ENCODE assay signal across 1 cellular context in the genomic region with DNA sequence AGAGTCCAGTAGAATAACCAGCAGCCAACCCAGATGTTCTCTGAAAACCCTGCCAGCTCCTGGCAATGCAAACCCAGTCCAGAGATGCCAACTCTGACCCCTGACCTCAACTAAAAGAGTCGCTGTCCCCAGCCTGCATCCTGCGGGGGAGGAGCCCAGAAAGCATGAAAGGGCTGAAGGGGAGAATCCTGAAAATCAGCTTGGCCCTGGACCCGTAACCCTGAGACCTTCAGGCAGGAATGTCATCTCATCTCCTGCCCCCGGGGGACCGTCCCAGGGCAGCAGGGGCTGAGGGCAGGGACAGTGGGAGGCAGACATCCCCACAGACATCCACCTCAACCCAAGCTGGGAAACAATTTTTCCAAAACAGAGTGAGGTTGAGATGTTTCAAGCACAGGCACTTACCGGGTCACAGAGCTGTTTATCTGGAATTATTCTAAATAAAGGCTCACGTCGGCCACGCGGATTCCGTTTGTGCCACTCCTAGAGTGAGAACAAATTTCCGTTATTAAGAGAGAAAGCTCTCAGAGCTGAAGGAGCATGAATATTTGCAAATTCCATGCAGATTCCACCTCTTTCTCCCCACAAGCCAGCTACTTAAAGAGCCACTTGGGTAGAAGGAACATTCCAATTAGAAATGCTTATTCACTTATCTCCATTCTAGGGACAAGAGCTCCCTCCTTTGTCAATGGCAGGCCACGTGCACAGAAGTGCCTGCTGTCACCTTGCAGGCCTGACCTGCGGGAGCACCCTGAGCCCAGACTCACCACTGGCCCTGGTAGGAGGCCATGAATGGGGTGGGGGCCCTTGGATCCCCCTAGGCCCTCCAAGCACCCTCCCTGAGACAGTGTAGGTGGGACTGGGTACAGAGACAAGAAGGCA.
TF ChIP-seq lines count a peak whose summit lies in the region.

No MANE protein-coding gene starts in this region.

TF ChIP-seq in H1, 55 proteins besides CTCF, POLR2A, EP300 and RAD21 (continued from another document):
- TF ChIP-seq, protein P1, sequence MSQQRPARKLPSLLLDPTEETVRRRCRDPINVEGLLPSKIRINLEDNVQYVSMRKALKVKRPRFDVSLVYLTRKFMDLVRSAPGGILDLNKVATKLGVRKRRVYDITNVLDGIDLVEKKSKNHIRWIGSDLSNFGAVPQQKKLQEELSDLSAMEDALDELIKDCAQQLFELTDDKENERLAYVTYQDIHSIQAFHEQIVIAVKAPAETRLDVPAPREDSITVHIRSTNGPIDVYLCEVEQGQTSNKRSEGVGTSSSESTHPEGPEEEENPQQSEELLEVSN (IDR thresholded peaks at IDR 0.05), result 0 out of 2 replicates have a peak, but pooled peaks have one; percentile 21
- TF ChIP-seq BACH1 (IDR thresholded peaks at IDR 0.05; ENCODE audit: low read length), result no peak
- TF ChIP-seq, protein P2, sequence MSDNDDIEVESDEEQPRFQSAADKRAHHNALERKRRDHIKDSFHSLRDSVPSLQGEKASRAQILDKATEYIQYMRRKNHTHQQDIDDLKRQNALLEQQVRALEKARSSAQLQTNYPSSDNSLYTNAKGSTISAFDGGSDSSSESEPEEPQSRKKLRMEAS (IDR thresholded peaks at IDR 0.05), result peak; percentile 80
